Comparison of ENCODE assay signal across 14 cellular contexts in the genomic region with DNA sequence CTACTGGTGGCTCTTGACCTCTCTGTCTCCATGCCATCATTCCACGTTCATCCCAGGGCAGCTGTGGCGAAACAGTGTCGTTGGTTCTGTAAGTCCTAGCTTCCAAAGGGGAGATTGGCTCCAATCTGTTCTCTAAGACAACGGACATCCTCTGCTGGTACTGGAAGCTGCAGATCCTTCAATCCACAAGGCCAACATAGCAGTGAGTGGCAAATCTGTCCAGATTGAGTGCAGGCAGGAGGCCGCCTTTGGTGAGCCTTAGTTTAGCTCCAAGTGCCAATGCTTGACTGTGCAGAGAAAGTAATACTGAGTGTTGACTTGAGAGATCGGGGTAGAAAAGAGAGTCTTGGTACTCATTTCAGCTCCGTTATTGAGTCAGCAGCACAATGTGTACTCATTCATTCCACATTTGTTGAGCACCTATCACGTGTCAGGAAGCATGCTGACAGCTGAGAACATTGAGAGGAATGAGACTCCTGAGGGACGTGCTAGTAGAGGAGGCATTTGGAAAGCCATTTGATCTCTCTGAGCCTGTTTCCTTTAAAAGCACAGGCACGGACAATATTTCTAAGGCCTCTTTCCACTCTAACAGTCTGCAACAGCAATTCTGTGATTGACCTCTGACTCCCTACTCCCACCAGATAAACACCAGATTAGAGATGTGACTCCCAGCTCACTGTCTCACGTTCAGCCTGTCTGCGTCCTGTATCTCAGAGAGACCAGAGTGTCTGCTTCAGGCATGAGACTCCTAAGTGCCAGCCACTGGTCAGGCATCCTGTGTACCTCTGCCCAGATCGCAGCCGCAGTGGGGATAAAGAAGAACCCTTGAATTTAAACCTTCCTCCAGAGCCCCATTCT.
DNase-seq lines count a peak whose midpoint lies in the region; ATAC-seq and TF ChIP-seq lines count a peak whose summit lies in the region.
"Had no signal": no experiment of that assay in that cellular context is flagged by ENCODE, and none has a peak within 500 bp of the region (broad histone marks: within the 10 kb centered on the region; RNA-seq: fewer than 3 reads in every experiment).

No MANE protein-coding gene starts in this region.

- TF ChIP-seq CTCF in choroid plexus epithelial cell (conservative IDR thresholded peaks at IDR 0.05; ENCODE audit: low read depth, low read length) (no peak), lower lobe of right lung (IDR thresholded peaks at IDR 0.05) (no peak), adrenal gland (IDR thresholded peaks at IDR 0.05) (no peak)

- intact Hi-C loops in lower lobe of right lung (cut with DNase I) (no loop called here), posterior cingulate gyrus (cut with DNase I) (no loop called here), adrenal gland (cut with DNase I) (no loop called here)

- H3K4me1 ChIP-seq in lower lobe of right lung (no peaks in the 10 kb centered on the region), adrenal gland (replicated peaks in 1 of 2) (no peaks in the 10 kb centered on the region)
- H3K4me1 ChIP-seq: A549, prostate gland had no signal

- DNase-seq in NCI-H510A treated with DMSO at 0.1 percent for 48 hours (lab: John Stamatoyannopoulos, UW) (peak; percentile 31), NCI-H510A (lab: John Stamatoyannopoulos, UW) (no peak), choroid plexus epithelial cell (ENCODE audit: low read depth) (peak; percentile 81), lower lobe of right lung (no peak), stromal cell of bone marrow (ENCODE audit: low read depth) (peak; percentile 56), posterior cingulate gyrus (no peak), adrenal gland (no peak)
- no peak for DNase-seq in NK-92 treated with Interleukin-12 subunit alpha and Interleukin-12 subunit beta, amount 100 ng/mL, for 24 hours (lab: John Stamatoyannopoulos, UW)
- DNase-seq: activated T-cell treated with anti-CD3 and anti-CD28 coated beads, Interleukin-2, amount 50 U/mL, for 72 hours; mucosa of descending colon; SIG-M5; stimulated activated CD4-positive, alpha-beta T cell treated with anti-CD3 and anti-CD28 coated beads, Interleukin-4, amount 100 ng/mL, for 1 hour had no signal

- no peaks in the 10 kb centered on the region for H3K9me3 ChIP-seq in lower lobe of right lung
- H3K9me3 ChIP-seq in adrenal gland (replicated peaks in 1 of 3): no peaks in the 10 kb centered on the region
- H3K9me3 ChIP-seq: A549, mucosa of descending colon, prostate gland had no signal

- no peak for TF ChIP-seq POLR2A in adrenal gland (IDR thresholded peaks at IDR 0.05)

- H3K27me3 ChIP-seq in lower lobe of right lung (ENCODE audit: low read depth) (peaks cover 14% of the 10 kb centered on the region), adrenal gland (no peaks in the 10 kb centered on the region)

- WGBS in adrenal gland, 4 donors: 64 to 69% (median 66%) methylated on average over 13 to 14 of the region's 14 CpGs

- H3K27ac ChIP-seq in lower lobe of right lung: no peak overlapping the region
- no peak overlapping the region for H3K27ac ChIP-seq in adrenal gland
- H3K27ac ChIP-seq: A549, prostate gland had no signal

- ATAC-seq in lower lobe of right lung: peak; percentile 58 to 70
- ATAC-seq: A549; activated T-cell treated with anti-CD3 and anti-CD28 coated beads, Interleukin-2, amount 50 U/mL, for 72 hours; mucosa of descending colon had no signal

- H3K36me3 ChIP-seq in lower lobe of right lung: no peaks in the 10 kb centered on the region
- H3K36me3 ChIP-seq in adrenal gland (replicated peaks in 1 of 2): no peaks in the 10 kb centered on the region
- H3K36me3 ChIP-seq: prostate gland had no signal

- H3K4me3 ChIP-seq in choroid plexus epithelial cell (ENCODE audit: low read depth, low read length): no peak overlapping the region
- no peak overlapping the region for H3K4me3 ChIP-seq in lower lobe of right lung
- H3K4me3 ChIP-seq in adrenal gland: no peak overlapping the region
- H3K4me3 ChIP-seq: A549, mucosa of descending colon, prostate gland had no signal

Comparison
In these comparisons a context has a peak if more than half of its experiments do, and no peak if none do; other contexts are left out.
1. DNase-seq: peak in NCI-H510A treated with DMSO at 0.1 percent for 48 hours (single experiment), choroid plexus epithelial cell (single experiment) and stromal cell of bone marrow (single experiment); none in NCI-H510A (single experiment), lower lobe of right lung (single experiment), NK-92 treated with Interleukin-12 subunit alpha and Interleukin-12 subunit beta, amount 100 ng/mL, for 24 hours (single experiment), posterior cingulate gyrus (0 of 10) and adrenal gland (0 of 7).